Comparison of ENCODE assay signal across 26 cellular contexts in the genomic region with DNA sequence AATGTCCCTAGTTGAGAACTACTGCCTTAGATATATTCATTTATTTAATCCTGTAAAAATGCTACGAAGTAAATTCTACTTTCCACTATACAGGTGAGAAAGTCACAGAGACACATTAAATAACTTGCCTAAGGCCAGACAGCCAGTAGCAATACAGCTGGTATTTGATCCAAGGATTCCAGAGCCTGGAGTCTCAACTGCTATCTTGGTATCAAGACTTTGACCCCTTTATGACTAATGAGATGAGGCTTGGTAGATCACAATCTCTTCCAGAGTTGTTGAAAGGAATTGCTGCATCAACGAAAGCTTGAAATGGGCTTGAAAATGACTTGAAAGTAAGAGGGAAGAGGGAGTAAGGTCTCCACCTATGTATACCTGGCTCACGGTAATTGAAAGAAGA.
DNase-seq lines count a peak whose midpoint lies in the region; ATAC-seq, FAIRE-seq and TF ChIP-seq lines count a peak whose summit lies in the region.
"Had no signal": no experiment of that assay in that cellular context is flagged by ENCODE, and none has a peak within 500 bp of the region (broad histone marks: within the 10 kb centered on the region; RNA-seq: fewer than 3 reads in every experiment).

No MANE protein-coding gene starts in this region.

- H3K4me1 ChIP-seq in hepatocyte (ENCODE audit: insufficient read depth) (no peaks in the 10 kb centered on the region), small intestine (ENCODE audit: control insufficient read depth in 2 of 2, insufficient read depth in 1 of 2, low read depth in 1 of 2, low read length in 1 of 2) (no peaks in the 10 kb centered on the region)
- H3K4me1 ChIP-seq: HAP-1, SJSA1 had no signal

- H3K36me3 Mint-ChIP-seq in T-cell, result peaks cover 51% of the 10 kb centered on the region

- H3K9me2 ChIP-seq in hepatocyte (replicated peaks; ENCODE audit: insufficient read depth), result no peaks in the 10 kb centered on the region

- no peaks in the 10 kb centered on the region for H3K4me1 Mint-ChIP-seq in T-cell
- H3K4me1 Mint-ChIP-seq: CD14-positive monocyte, IgD-negative memory B cell had no signal

- CTCF ChIA-PET in T-cell (lab: Charles Lee), result no interaction called here

- 69% methylated on average over 3 of the region's 3 CpGs for WGBS in hepatocyte (ENCODE audit: low lambda C conversion rate, missing lambda C conversion rate)
- 85 to 89% (median 85%) methylated on average over 3 of the region's 3 CpGs for whole genome bisulfite sequencing in small intestine, 3 donors

- H3K79me2 ChIP-seq in hepatocyte, result no peaks in the 10 kb centered on the region

- no peaks in the 10 kb centered on the region for H4K20me1 ChIP-seq in hepatocyte (ENCODE audit: insufficient read depth, poor library complexity, severe bottlenecking)

- no peak overlapping the region for H3K4me3 Mint-ChIP-seq in T-cell
- H3K4me3 Mint-ChIP-seq: CD14-positive monocyte, IgD-negative memory B cell had no signal

- DNase-seq in EH (ENCODE audit: low read depth) (peak; percentile 58), NCI-H82 (lab: John Stamatoyannopoulos, UW) (peak; percentile 64), hepatocyte (ENCODE audit: low spot score) (peak; percentile 17), small intestine (peak; percentile 19), T-helper 1 cell (no peak), T-cell (no peak)
- DNase-seq: 8988T; ACHN; DMS153; DND-41; GOT3; NCI-H1092; NCI-H1436; NCI-H187; NCI-H2171 treated with DMSO at 0.1 percent for 48 hours; NCI-H345; NCI-H524; NCI-H748 treated with DMSO at 0.1 percent for 48 hours; NK-92 treated with Interleukin-12 subunit alpha and Interleukin-12 subunit beta, amount 100 ng/mL, for 24 hours had no signal

- no peak overlapping the region for H3K4me2 ChIP-seq in hepatocyte
- H3K4me2 ChIP-seq: KMS-11 had no signal

- TF ChIP-seq CTCF in hepatocyte (IDR thresholded peaks at IDR 0.05; ENCODE audit: poor library complexity), result no peak

- no peak overlapping the region for H2AFZ ChIP-seq in hepatocyte

- POLR2A ChIA-PET in T-cell (lab: Charles Lee), result no interaction called here

- no peak for ATAC-seq in GM19463 (IDR thresholded peaks at IDR 0.05; ENCODE audit: unreplicated experiment)
- no peak for ATAC-seq in T-cell (replicated peaks in 1 of 4)

- H3K27ac Mint-ChIP-seq in T-cell, result no peak overlapping the region
- H3K27ac Mint-ChIP-seq: IgD-negative memory B cell had no signal

- H3K9me3 ChIP-seq in hepatocyte (ENCODE audit: low read depth), result no peaks in the 10 kb centered on the region
- H3K9me3 ChIP-seq in small intestine (ENCODE audit: control insufficient read depth, low read depth), result no peaks in the 10 kb centered on the region
- H3K9me3 ChIP-seq: BE2C, HAP-1, SJSA1 had no signal

- H3K27ac ChIP-seq in hepatocyte (no peak overlapping the region), small intestine (ENCODE audit: low read depth in 1 of 2, low read length in 1 of 2) (no peak overlapping the region)
- H3K27ac ChIP-seq: KMS-11, SJSA1 had no signal

- no peak for FAIRE-seq in small intestine (lab: Jason Lieb, UNC)

- H3K27me3 ChIP-seq in hepatocyte, result no peaks in the 10 kb centered on the region
- no peaks in the 10 kb centered on the region for H3K27me3 ChIP-seq in small intestine (ENCODE audit: control insufficient read depth in 2 of 2, insufficient read depth in 2 of 2, low read length in 2 of 2)
- H3K27me3 ChIP-seq: BE2C, SJSA1 had no signal

- peaks cover 13 to 21% (median 14%) of the 10 kb centered on the region in 3 donors for H3K9me3 Mint-ChIP-seq in T-cell

- H3K4me3 ChIP-seq in hepatocyte (no peak overlapping the region), small intestine (ENCODE audit: low read depth in 1 of 2, low read length in 2 of 2) (no peak overlapping the region)
- H3K4me3 ChIP-seq: HAP-1, SJSA1 had no signal

- H3K27me3 Mint-ChIP-seq in T-cell, result no peaks in the 10 kb centered on the region
- H3K27me3 Mint-ChIP-seq: IgD-negative memory B cell had no signal

- H3K36me3 ChIP-seq in hepatocyte (replicated peaks; ENCODE audit: insufficient read depth, low read depth) (no peaks in the 10 kb centered on the region), small intestine (ENCODE audit: control insufficient read depth in 2 of 2, insufficient read depth in 2 of 2, low read length in 2 of 2) (peaks cover 3 to 5% of the 10 kb centered on the region in 2 donors)
- H3K36me3 ChIP-seq: BE2C had no signal

Comparison
In these comparisons a context has a peak if more than half of its experiments do, and no peak if none do; other contexts are left out.
1. DNase-seq: peak in EH (single experiment), NCI-H82 (single experiment), hepatocyte (single experiment) and small intestine (single experiment); none in T-helper 1 cell (0 of 5) and T-cell (0 of 34).